Comparison of ENCODE assay signal across 9 cellular contexts in genomic region chr10:100327007-100327700, GRCh38. TPM values are rescaled to one million over a fixed set of nuclear protein-coding genes. Genes with fewer than 3 reads are reported as not detected.
DNase-seq lines count a peak whose midpoint lies in the region; ATAC-seq and TF ChIP-seq lines count a peak whose summit lies in the region.
"Had no signal": no experiment of that assay in that cellular context is flagged by ENCODE, and none has a peak within 500 bp of the region (broad histone marks: within the 10 kb centered on the region; RNA-seq: fewer than 3 reads in every experiment).

No MANE protein-coding gene starts in this region.

- H3K4me1 ChIP-seq in right cardiac atrium (ENCODE audit: control insufficient read depth, insufficient read depth, low read length): no peaks in the 10 kb centered on the region

- peaks cover 16% of the 10 kb centered on the region for H3K27me3 Mint-ChIP-seq in CD4-positive, alpha-beta T cell
- peaks cover 77% of the 10 kb centered on the region for H3K27me3 Mint-ChIP-seq in chondrocyte (ENCODE audit: low read depth)

- WGBS in right cardiac atrium: 28% methylated on average over 8 of the region's 8 CpGs

- CTCF ChIA-PET in CD4-positive, alpha-beta T cell (lab: Charles Lee): no interaction called here

- no peaks in the 10 kb centered on the region for H3K36me3 Mint-ChIP-seq in CD4-positive, alpha-beta T cell (ENCODE audit: low read depth)
- H3K36me3 Mint-ChIP-seq in chondrocyte (ENCODE audit: low read depth): no peaks in the 10 kb centered on the region

- DNase-seq in CD4-positive, alpha-beta T cell: peak in 1 of 10 experiments; percentile 13
- peak; percentile 99 for DNase-seq in NOMO-1 treated with DMSO at 0.1 percent for 48 hours (lab: John Stamatoyannopoulos, UW; ENCODE audit: unreplicated experiment)
- DNase-seq in right cardiac atrium: no peak
- no peak for DNase-seq in NCI-H187 treated with DMSO at 0.1 percent for 48 hours (lab: John Stamatoyannopoulos, UW)
- DNase-seq in chondrocyte (ENCODE audit: low spot score): no peak
- DNase-seq in ureter (ENCODE audit: low spot score): no peak

- H3K27ac Mint-ChIP-seq in CD4-positive, alpha-beta T cell: no peak overlapping the region
- no peak overlapping the region for H3K27ac Mint-ChIP-seq in chondrocyte (ENCODE audit: unreplicated experiment)
- H3K27ac Mint-ChIP-seq: nephron had no signal

- H3K9me3 Mint-ChIP-seq in CD4-positive, alpha-beta T cell: no peaks in the 10 kb centered on the region
- H3K9me3 Mint-ChIP-seq in chondrocyte (ENCODE audit: low read depth): no peaks in the 10 kb centered on the region
- H3K9me3 Mint-ChIP-seq: nephron had no signal

- peak; percentile 79 for ATAC-seq in CD4-positive, alpha-beta T cell (ENCODE audit: poor library complexity)
- peak; percentile 97 for ATAC-seq in GM18907 (IDR thresholded peaks at IDR 0.05; ENCODE audit: unreplicated experiment)
- ATAC-seq in HG03025 (IDR thresholded peaks at IDR 0.05; ENCODE audit: low FRiP score, unreplicated experiment): peak; percentile 97
- peak; percentile 71 to 72 for ATAC-seq in right cardiac atrium

- no peak overlapping the region for H3K27ac ChIP-seq in CD4-positive, alpha-beta T cell (ENCODE audit: low read depth, low read length)
- no peak overlapping the region for H3K27ac ChIP-seq in right cardiac atrium (ENCODE audit: low read length)

- POLR2A ChIA-PET in CD4-positive, alpha-beta T cell (lab: Charles Lee): interaction anchor here (1.5 kb wide), 1 partner anchor 40 kb away, joined by 3 read pairs; no protein-coding TSS in a partner anchor

- no peak overlapping the region for H3K4me3 ChIP-seq in right cardiac atrium (ENCODE audit: low read length)

- H3K4me1 Mint-ChIP-seq in CD4-positive, alpha-beta T cell (ENCODE audit: low read depth): peaks cover 6% of the 10 kb centered on the region
- no peaks in the 10 kb centered on the region for H3K4me1 Mint-ChIP-seq in chondrocyte (ENCODE audit: low read depth)
- H3K4me1 Mint-ChIP-seq: nephron had no signal

- no peaks in the 10 kb centered on the region for H3K9me3 ChIP-seq in CD4-positive, alpha-beta T cell (ENCODE audit: control insufficient read depth, low read length)
- no peaks in the 10 kb centered on the region for H3K9me3 ChIP-seq in right cardiac atrium (ENCODE audit: control insufficient read depth, low read length)

- intact Hi-C loops in CD4-positive, alpha-beta T cell (cut with DNase I, micrococcal nuclease): no loop called here
- intact Hi-C loops in right cardiac atrium (cut with DNase I): no loop called here

- H3K4me3 Mint-ChIP-seq in CD4-positive, alpha-beta T cell: no peak overlapping the region
- no peak overlapping the region for H3K4me3 Mint-ChIP-seq in chondrocyte (ENCODE audit: unreplicated experiment)
- H3K4me3 Mint-ChIP-seq: nephron had no signal

- H3K27me3 ChIP-seq in CD4-positive, alpha-beta T cell (ENCODE audit: control insufficient read depth, insufficient read depth, low read length): peaks cover 3% of the 10 kb centered on the region
- H3K27me3 ChIP-seq in right cardiac atrium (ENCODE audit: control insufficient read depth, insufficient read depth): no peaks in the 10 kb centered on the region

- TF ChIP-seq CTCF in CD4-positive, alpha-beta T cell (IDR thresholded peaks at IDR 0.05): no peak
- no peak for TF ChIP-seq CTCF in chondrocyte (IDR thresholded peaks at IDR 0.05)

RNA-seq across cellular contexts. Expression of gene PKD2L1, which starts 2.9 kb away (rescaled TPM):
- total RNA-seq in CD4-positive, alpha-beta T cell: not detected
- total RNA-seq in right cardiac atrium: not detected
- polyA plus RNA-seq in right cardiac atrium: not detected
- not detected in 3 replicates for total RNA-seq in chondrocyte
- 0.16 TPM for total RNA-seq in ureter

RNA-seq across cellular contexts. Expression of gene SCD, which starts 19.9 kb away (rescaled TPM):
- total RNA-seq in CD4-positive, alpha-beta T cell: 1 to 10 TPM; 1.7 TPM
- 10 to 100 TPM; 12.2 to 45.4 (median 23.4) TPM for total RNA-seq in right cardiac atrium
- polyA plus RNA-seq in right cardiac atrium: 116 TPM
- total RNA-seq in chondrocyte: 54.4 to 74.1 TPM (median 72.2 TPM) in 3 replicates
- 45.8 TPM for total RNA-seq in ureter

RNA-seq across cellular contexts. Expression of gene BLOC1S2, which starts 40.7 kb away (rescaled TPM):
- total RNA-seq in CD4-positive, alpha-beta T cell: 10 to 100 TPM; 49.4 to 55.9 TPM
- total RNA-seq in right cardiac atrium (10 to 100 TPM; 18.6 to 26.1 (median 21.9) TPM), chondrocyte (25.9 to 35.1 TPM (median 29.7 TPM) in 3 replicates), ureter (34.4 TPM)
- 26.8 TPM for polyA plus RNA-seq in right cardiac atrium

RNA-seq across cellular contexts. Expression of gene CWF19L1, which starts 59.7 kb away (rescaled TPM):
- 10 to 100 TPM; 60.1 to 66.7 TPM for total RNA-seq in CD4-positive, alpha-beta T cell
- total RNA-seq in right cardiac atrium (10 to 100 TPM; 13.2 to 15.5 (median 14.3) TPM), chondrocyte (11.9 to 16.9 TPM (median 14.1 TPM) in 3 replicates), ureter (31.2 TPM)
- polyA plus RNA-seq in right cardiac atrium: 14.4 TPM

Comparison
In these comparisons a context has a peak if more than half of its experiments do, and no peak if none do; other contexts are left out.
1. RNA of gene SCD, which starts 19.9 kb away (total RNA-seq): 54.4 to 74.1 TPM in chondrocyte, 45.8 TPM in ureter (single experiment) and 12.2 to 45.4 TPM in right cardiac atrium; 1.7 TPM in CD4-positive, alpha-beta T cell; every median in the first group is over 4 times any median in the second.
2. Peak in every context shown above with its lines, with median percentiles within 50 percentile points of each other: ATAC-seq.